22 cellular contexts compared by ENCODE assay signal in genomic region chr14:65993103-65993502, GRCh38.
DNase-seq lines count a peak whose midpoint lies in the region; ATAC-seq, FAIRE-seq and TF ChIP-seq lines count a peak whose summit lies in the region.
"Had no signal": no experiment of that assay in that cellular context is flagged by ENCODE, and none has a peak within 500 bp of the region (broad histone marks: within the 10 kb centered on the region; RNA-seq: fewer than 3 reads in every experiment).

No MANE protein-coding gene starts in this region.

- no peaks in the 10 kb centered on the region for H4K20me1 ChIP-seq in BLaER1
- no peaks in the 10 kb centered on the region for H4K20me1 ChIP-seq in H1 (replicated peaks in 1 of 2; ENCODE audit: control insufficient read depth in 1 of 2, insufficient read depth in 2 of 2, low read length in 2 of 2)

- no peak for FAIRE-seq in H1 (lab: Jason Lieb, UNC)

- no peak overlapping the region for H3K4ac ChIP-seq in H1 (replicated peaks; ENCODE audit: insufficient read length, low read depth, low read length)

- H4K91ac ChIP-seq in H1 (replicated peaks; ENCODE audit: insufficient read length, low read length) = no peak overlapping the region

- H2AK5ac ChIP-seq in H1 (ENCODE audit: low read depth, low read length) = no peak overlapping the region

- peaks cover 0 to 9% (median 2%) of the 10 kb centered on the region in 7 donors for H3K9me3 Mint-ChIP-seq in CD4-positive, CD25-positive, alpha-beta regulatory T cell

- H4K8ac ChIP-seq in H1 (ENCODE audit: extremely low read depth, insufficient read depth, low read length) = no peak overlapping the region

- H3K4me1 ChIP-seq in BLaER1 (peaks cover 6% of the 10 kb centered on the region), H1 (replicated peaks in 1 of 4; ENCODE audit: control insufficient read depth in 3 of 4, insufficient read depth in 4 of 4, low read length in 3 of 4) (peaks cover 0 to 11% (median 5%) of the 10 kb centered on the region in 4 experiments; a peak in 3 of 7 replicates), spleen (no peaks in the 10 kb centered on the region)
- H3K4me1 ChIP-seq in CD4-positive, CD25-positive, alpha-beta regulatory T cell (ENCODE audit: control insufficient read depth, insufficient read depth, low read length, poor library complexity, severe bottlenecking) = no peaks in the 10 kb centered on the region
- H3K4me1 ChIP-seq: thyroid gland had no signal

- no peaks in the 10 kb centered on the region for H3K36me3 ChIP-seq in BLaER1
- H3K36me3 ChIP-seq in CD4-positive, CD25-positive, alpha-beta regulatory T cell (ENCODE audit: control insufficient read depth, insufficient read depth, low read length) = no peaks in the 10 kb centered on the region
- no peaks in the 10 kb centered on the region for H3K36me3 ChIP-seq in H1 (ENCODE audit: control insufficient read depth in 2 of 4, insufficient read depth in 4 of 4, low read length in 3 of 4)
- H3K36me3 ChIP-seq in spleen = no peaks in the 10 kb centered on the region
- H3K36me3 ChIP-seq: thyroid gland had no signal

- peak overlapping the region; percentile 20 for H4K5ac ChIP-seq in H1 (ENCODE audit: insufficient read length, low read depth, low read length)

- H3K4me3 ChIP-seq in BLaER1 (no peak overlapping the region), H1 (ENCODE audit: extremely low read depth in 1 of 4, insufficient read depth in 2 of 4, low read depth in 3 of 4, low read length in 4 of 4) (no peak overlapping the region), spleen (no peak overlapping the region)
- no peak overlapping the region for H3K4me3 ChIP-seq in CD4-positive, CD25-positive, alpha-beta regulatory T cell (ENCODE audit: low read depth, low read length)
- H3K4me3 ChIP-seq: smooth muscle cell, thyroid gland had no signal

- H2BK12ac ChIP-seq in H1 (ENCODE audit: low read depth, low read length) = 0 out of 2 replicates have a peak overlapping the region, but pooled peaks have one; percentile 10

- TF ChIP-seq CTCF in H1 (IDR thresholded peaks at IDR 0.05; ENCODE audit: control extremely low read depth in 1 of 3, insufficient read depth in 1 of 3, low read depth in 1 of 3, low read length in 3 of 3) (no peak), spleen (IDR thresholded peaks at IDR 0.05 in 8 of 11, conservative IDR thresholded peaks at IDR 0.05 in 3 of 11) (no peak)

- ATAC-seq in CD4-positive, CD25-positive, alpha-beta regulatory T cell (ENCODE audit: low read depth in 2 of 2) = no peak
- ATAC-seq in left ventricle myocardium superior = no peak
- ATAC-seq: SK-N-SH treated with all-trans-retinoic acid at 6 μM for 48 hours had no signal

- H3K4me2 ChIP-seq in BLaER1 (peak overlapping the region; percentile 18; the same call in 1 of the 2 replicates), H1 (ENCODE audit: insufficient read depth in 1 of 2, low read depth in 2 of 2, low read length in 2 of 2) (no peak overlapping the region)
- H3K4me2 ChIP-seq: smooth muscle cell had no signal

- no peak overlapping the region for H3K23ac ChIP-seq in H1 (ENCODE audit: insufficient read length)

- no peaks in the 10 kb centered on the region for H3K79me2 ChIP-seq in H1 (ENCODE audit: control insufficient read depth in 1 of 2, insufficient read depth in 2 of 2, low read length in 2 of 2)

- TF ChIP-seq EP300 in H1 (IDR thresholded peaks at IDR 0.05; ENCODE audit: borderline replicate concordance in 1 of 2, low read depth in 2 of 2, low read length in 2 of 2) = no peak

- no peak overlapping the region for H3K9ac ChIP-seq in BLaER1
- no peak overlapping the region for H3K9ac ChIP-seq in H1 (replicated peaks in 1 of 4; ENCODE audit: extremely low read depth in 1 of 4, low read depth in 3 of 4, low read length in 3 of 4)

- no peaks in the 10 kb centered on the region for H3K27me3 ChIP-seq in BLaER1
- H3K27me3 ChIP-seq in CD4-positive, CD25-positive, alpha-beta regulatory T cell (ENCODE audit: control insufficient read depth, insufficient read depth, low read length) = peaks cover 1% of the 10 kb centered on the region
- H3K27me3 ChIP-seq in H1 (replicated peaks in 1 of 4; ENCODE audit: control insufficient read depth in 3 of 4, extremely low read depth in 1 of 4, insufficient read depth in 3 of 4, low read length in 3 of 4) = no peaks in the 10 kb centered on the region
- no peaks in the 10 kb centered on the region for H3K27me3 ChIP-seq in spleen (replicated peaks in 1 of 7)
- H3K27me3 ChIP-seq: thyroid gland had no signal

- H3K27ac ChIP-seq in BLaER1 (no peak overlapping the region), H1 (ENCODE audit: low read depth, low read length) (no peak overlapping the region), spleen (no peak overlapping the region)
- no peak overlapping the region for H3K27ac ChIP-seq in CD4-positive, CD25-positive, alpha-beta regulatory T cell (ENCODE audit: insufficient read depth, low read length, poor library complexity, severe bottlenecking)
- H3K27ac ChIP-seq: thyroid gland had no signal

- no peak overlapping the region for H2BK5ac ChIP-seq in H1 (ENCODE audit: low read depth, low read length)

- no peak overlapping the region for H3K4me3 Mint-ChIP-seq in CD4-positive, CD25-positive, alpha-beta regulatory T cell
- H3K4me3 Mint-ChIP-seq: activated T-helper 1 cell treated with anti-CD3 and anti-CD28 coated beads, Interleukin-12 subunit alpha, Interleukin-12 subunit beta, Interleukin-2, Interleukin-4 antibody, amounts not matched to agents 30 ng/mL and 10 ng/mL and 1 ng/mL, durations not matched to agents 14 hours and 24 hours and 36 hours; brain; endodermal cell; stimulated activated naive CD8-positive, alpha-beta T cell treated with anti-CD3 and anti-CD28 coated beads, Interleukin-15, Interleukin-2, amounts not matched to agents 100 ng/mL and 50 ng/mL, for 24 hours had no signal

- H3K27ac Mint-ChIP-seq in CD4-positive, CD25-positive, alpha-beta regulatory T cell = peak overlapping the region in 2 of 3 donors; percentile 33 to 56
- H3K27ac Mint-ChIP-seq: activated T-helper 1 cell treated with anti-CD3 and anti-CD28 coated beads, Interleukin-12 subunit alpha, Interleukin-12 subunit beta, Interleukin-2, Interleukin-4 antibody, amounts not matched to agents 30 ng/mL and 10 ng/mL and 1 ng/mL, durations not matched to agents 14 hours and 24 hours and 36 hours; brain; endodermal cell; stimulated activated naive CD8-positive, alpha-beta T cell treated with anti-CD3 and anti-CD28 coated beads, Interleukin-15, Interleukin-2, amounts not matched to agents 100 ng/mL and 50 ng/mL, for 24 hours had no signal

- peak overlapping the region; percentile 44; the same call in 1 of the 2 replicates for H2BK20ac ChIP-seq in H1 (ENCODE audit: low read length)

- CTCF ChIA-PET in H1 (lab: Charles Lee; ENCODE audit: partially characterized antibody) = interaction anchor here (1.4 kb wide), 3 partner anchors 27 to 33 kb away, joined by 4 to 7 read pairs (median 5); no protein-coding TSS in a partner anchor

- 91% methylated on average over 3 of the region's 3 CpGs; no CpG with 5 or more reads in 1 of the 2 experiments for WGBS in H1 (ENCODE audit: extremely low coverage in 1 of 2, insufficient coverage in 1 of 2, insufficient read length in 1 of 2, insufficient replicate concordance in 2 of 2, low coverage in 1 of 2, low lambda C conversion rate in 2 of 2, missing lambda C conversion rate in 1 of 2), 2 experiments
- WGBS in spleen, 5 donors = 51 to 78% (median 60%) methylated on average over 3 of the region's 3 CpGs

- no peak overlapping the region for H3K56ac ChIP-seq in H1 (replicated peaks; ENCODE audit: insufficient read length, low read depth, low read length)

- H3K14ac ChIP-seq in H1 (ENCODE audit: insufficient read length) = no peak overlapping the region

- intact Hi-C loops in left ventricle myocardium superior (cut with micrococcal nuclease) (no loop called here), spleen (cut with DNase I; ENCODE audit: low total_unique reads) (no loop called here)

- H2BK15ac ChIP-seq in H1 (ENCODE audit: low read length) = no peak overlapping the region

- H2BK120ac ChIP-seq in H1 (replicated peaks; ENCODE audit: low read depth, low read length) = no peak overlapping the region

- peaks cover 5 to 18% (median 11%) of the 10 kb centered on the region in 4 donors for H3K4me1 Mint-ChIP-seq in CD4-positive, CD25-positive, alpha-beta regulatory T cell

- no peaks in the 10 kb centered on the region for H3K23me2 ChIP-seq in H1 (ENCODE audit: low read depth, low read length)

- DNase-seq in CD4-positive, CD25-positive, alpha-beta regulatory T cell = peak in 1 of 3 donors; percentile 55
- peak; percentile 38 for DNase-seq in NCI-H226
- no peak for DNase-seq in H1 (ENCODE audit: low read depth in 1 of 2, low spot score in 2 of 2)
- DNase-seq in left ventricle myocardium superior = no peak
- DNase-seq in NOMO-1 treated with dmso at 0.1 percent for 144 hours (lab: John Stamatoyannopoulos, UW; ENCODE audit: unreplicated experiment) = no peak
- DNase-seq in spleen = no peak
- DNase-seq: GOT3; IMR-90; kidney glomerular epithelial cell; mesenchymal stem cell; NCI-H1436 treated with DMSO at 0.1 percent for 48 hours; NCI-H2171; NCI-H526; stimulated activated CD4-positive, alpha-beta T cell treated with anti-CD3 and anti-CD28 coated beads, Interleukin-4, amount 100 ng/mL, for 1 hour; thyroid gland had no signal

- no peaks in the 10 kb centered on the region for H3K79me1 ChIP-seq in H1 (ENCODE audit: low read depth, low read length)

- no peak overlapping the region for H2AFZ ChIP-seq in H1 (ENCODE audit: low read length)

- TF ChIP-seq RAD21 in H1 (IDR thresholded peaks at IDR 0.05 in 1 of 2, conservative IDR thresholded peaks at IDR 0.05 in 1 of 2; ENCODE audit: low read depth in 2 of 2, low read length in 2 of 2) = no peak

- TF ChIP-seq POLR2A in H1 (IDR thresholded peaks at IDR 0.05; ENCODE audit: control extremely low read depth in 1 of 2, low read depth in 2 of 2, low read length in 2 of 2) = no peak
- TF ChIP-seq POLR2A in spleen (IDR thresholded peaks at IDR 0.05) = no peak

- POLR2A ChIA-PET in H1 (lab: Charles Lee; ENCODE audit: partially characterized antibody) = no interaction called here

- no peaks in the 10 kb centered on the region; the same call in 1 of the 2 replicates for H3K9me3 ChIP-seq in BLaER1
- H3K9me3 ChIP-seq in CD4-positive, CD25-positive, alpha-beta regulatory T cell (ENCODE audit: control insufficient read depth in 2 of 2, low read length in 2 of 2) = no peaks in the 10 kb centered on the region
- peaks cover 0 to under 1% of the 10 kb centered on the region in 2 experiments; a peak in 2 of 4 replicates for H3K9me3 ChIP-seq in H1 (ENCODE audit: insufficient read depth in 2 of 2, low read depth in 1 of 2, low read length in 1 of 2)
- peaks cover 0 to 4% (median 0%) of the 10 kb centered on the region in 8 donors for H3K9me3 ChIP-seq in spleen
- H3K9me3 ChIP-seq: thyroid gland had no signal

- H3K27me3 Mint-ChIP-seq in CD4-positive, CD25-positive, alpha-beta regulatory T cell = peaks cover 10% of the 10 kb centered on the region
- H3K27me3 Mint-ChIP-seq: stimulated activated naive CD8-positive, alpha-beta T cell treated with anti-CD3 and anti-CD28 coated beads, Interleukin-15, Interleukin-2, amounts not matched to agents 100 ng/mL and 50 ng/mL, for 24 hours had no signal

- H3K36me3 Mint-ChIP-seq in CD4-positive, CD25-positive, alpha-beta regulatory T cell = no peaks in the 10 kb centered on the region
- H3K36me3 Mint-ChIP-seq: brain had no signal

- H3K18ac ChIP-seq in H1 (ENCODE audit: extremely low read depth, low read length) = no peak overlapping the region; the same call in 1 of the 2 replicates

TF ChIP-seq in H1, 55 proteins besides CTCF, POLR2A, EP300 and RAD21 (continues in another document):
- no peak for TF ChIP-seq EGR1 (IDR thresholded peaks at IDR 0.05; ENCODE audit: borderline replicate concordance, low read depth, low read length)
